ENCODE assay signal across 13 cellular contexts in genomic region chr13:113120300-113121182, GRCh38. TPM values are rescaled to one million over a fixed set of nuclear protein-coding genes. Genes with fewer than 3 reads are reported as not detected.
"Had no signal": no experiment of that assay in that cellular context is flagged by ENCODE, and none has a peak within 500 bp of the region (broad histone marks: within the 10 kb centered on the region; RNA-seq: fewer than 3 reads in every experiment).

No MANE protein-coding gene starts in this region.

- H3K27me3 ChIP-seq: hepatocyte, pancreas, thyroid gland, uterus had no signal

- H3K4me1 ChIP-seq: pancreas, thyroid gland, uterus had no signal

- H3K36me3 ChIP-seq: cardiac muscle cell, pancreas, thyroid gland, uterus had no signal

- DNase-seq: SW 1271, thyroid gland, uterus had no signal

- H3K4me3 ChIP-seq: cardiac muscle cell, hepatocyte, pancreas, thyroid gland, uterus had no signal

- H3K9me3 ChIP-seq: pancreas, thyroid gland, uterus had no signal

- ATAC-seq: activated naive CD4-positive, alpha-beta T cell treated with anti-CD3 and anti-CD28 coated beads, Interleukin-2, amount 50 U/mL, for 72 hours; esophagus mucosa; pancreas; stimulated activated effector memory CD8-positive, alpha-beta T cell treated with anti-CD3 and anti-CD28 coated beads, Interleukin-12 subunit alpha, Interleukin-12 subunit beta, amount 100 ng/mL, for 72 hours had no signal

- H3K27ac ChIP-seq: cardiac muscle cell, hepatocyte, pancreas, thyroid gland, uterus had no signal

RNA-seq across cellular contexts. Expression of gene F10, which starts 2.1 kb away (rescaled TPM):
- total RNA-seq: activated naive CD4-positive, alpha-beta T cell treated with anti-CD3 and anti-CD28 coated beads, Interleukin-2, amount 50 U/mL, for 72 hours; T-helper 2 cell treated with Interferon-gamma antibody and Interleukin-4, amounts not matched to agents 100 ng/mL and 5 ng/mL, for 36 hours had no signal
- polyA plus RNA-seq: keratinocyte, neural cell had no signal

RNA-seq across cellular contexts. Expression of gene F7, which starts 14.9 kb away (rescaled TPM):
- total RNA-seq: activated naive CD4-positive, alpha-beta T cell treated with anti-CD3 and anti-CD28 coated beads, Interleukin-2, amount 50 U/mL, for 72 hours; esophagus mucosa; T-helper 2 cell treated with Interferon-gamma antibody and Interleukin-4, amounts not matched to agents 100 ng/mL and 5 ng/mL, for 36 hours; thyroid gland had no signal
- polyA plus RNA-seq: cardiac muscle cell, keratinocyte had no signal

RNA-seq across cellular contexts. Expression of gene PROZ, which starts 37.9 kb away (rescaled TPM):
- total RNA-seq: cardiac muscle cell, esophagus mucosa, pancreas, renal cortical epithelial cell, thyroid gland, uterus had no signal
- polyA plus RNA-seq: keratinocyte, neural cell had no signal
